Comparison of ENCODE assay signal across 8 cellular contexts in genomic region chr10:24503627-24504320, GRCh38.
A peak's percentile ranks its signal among the peaks of the same experiment; 100 is the strongest.
DNase-seq lines count a peak whose midpoint lies in the region; ATAC-seq, FAIRE-seq and TF ChIP-seq lines count a peak whose summit lies in the region.

No MANE protein-coding gene starts in this region.

- H3K4me3 ChIP-seq in esophagus muscularis mucosa: no peak overlapping the region
- H3K4me3 ChIP-seq in prostate gland: no peak overlapping the region
- H3K4me3 ChIP-seq in CD8-positive, alpha-beta T cell (ENCODE audit: low read depth, low read length): no peak overlapping the region

- H3K27me3 Mint-ChIP-seq in CD8-positive, alpha-beta T cell (ENCODE audit: low read depth): peaks cover 15% of the 10 kb centered on the region

- H3K36me3 Mint-ChIP-seq in CD8-positive, alpha-beta T cell: no peaks in the 10 kb centered on the region

- H3K4me1 ChIP-seq in esophagus muscularis mucosa (no peaks in the 10 kb centered on the region), prostate gland (replicated peaks) (no peaks in the 10 kb centered on the region)
- no peaks in the 10 kb centered on the region for H3K4me1 ChIP-seq in CD8-positive, alpha-beta T cell (ENCODE audit: insufficient read depth, low read length)

- no peaks in the 10 kb centered on the region for H3K4me1 Mint-ChIP-seq in CD8-positive, alpha-beta T cell (ENCODE audit: low read depth)

- H3K27ac Mint-ChIP-seq in CD8-positive, alpha-beta T cell: no peak overlapping the region

- H3K9me3 ChIP-seq in esophagus muscularis mucosa (no peaks in the 10 kb centered on the region), prostate gland (no peaks in the 10 kb centered on the region)
- no peaks in the 10 kb centered on the region for H3K9me3 ChIP-seq in CD8-positive, alpha-beta T cell (ENCODE audit: low read length)

- no peak for TF ChIP-seq EP300 in esophagus muscularis mucosa (IDR thresholded peaks at IDR 0.05)

- POLR2A ChIA-PET in CD8-positive, alpha-beta T cell (lab: Charles Lee): interaction anchor here (0.7 kb wide), 1 partner anchor 14 kb away, joined by 3 read pairs; no protein-coding TSS in a partner anchor

- H3K36me3 ChIP-seq in esophagus muscularis mucosa (peaks cover 0 to 44% (median 0%) of the 10 kb centered on the region in 4 donors), prostate gland (no peaks in the 10 kb centered on the region)
- no peaks in the 10 kb centered on the region for H3K36me3 ChIP-seq in CD8-positive, alpha-beta T cell (ENCODE audit: insufficient read depth, low read length)

- 64% methylated on average over 11 of the region's 11 CpGs for WGBS in esophagus muscularis mucosa
- 49% methylated on average over 11 of the region's 11 CpGs for WGBS in prostate gland

- H3K27me3 ChIP-seq in esophagus muscularis mucosa: no peaks in the 10 kb centered on the region
- H3K27me3 ChIP-seq in prostate gland (replicated peaks; ENCODE audit: insufficient read depth): no peaks in the 10 kb centered on the region
- peaks cover 4% of the 10 kb centered on the region for H3K27me3 ChIP-seq in CD8-positive, alpha-beta T cell (ENCODE audit: insufficient read depth, low read length)

- FAIRE-seq in frontal cortex (lab: Jason Lieb, UNC): no peak

- ATAC-seq in GM18870 (IDR thresholded peaks at IDR 0.05; ENCODE audit: unreplicated experiment) (peak; percentile 79), HG03521 (IDR thresholded peaks at IDR 0.05; ENCODE audit: unreplicated experiment) (peak; percentile 77)
- no peak for ATAC-seq in CD8-positive, alpha-beta T cell

- H3K27ac ChIP-seq in esophagus muscularis mucosa (replicated peaks in 1 of 4): peak overlapping the region in 2 of 4 donors; percentile 1 to 33
- H3K27ac ChIP-seq in prostate gland: peak overlapping the region; percentile 7
- no peak overlapping the region for H3K27ac ChIP-seq in CD8-positive, alpha-beta T cell (ENCODE audit: low read depth, low read length)

- CTCF ChIA-PET in CD8-positive, alpha-beta T cell (lab: Charles Lee): interaction anchor here (1.0 to 1.6 kb wide), 2 partner anchors 479 to 1346 kb away, joined by 3 to 5 read pairs; no protein-coding TSS in a partner anchor

- TF ChIP-seq POLR2A in esophagus muscularis mucosa (IDR thresholded peaks at IDR 0.05; ENCODE audit: low read depth) (no peak), prostate gland (IDR thresholded peaks at IDR 0.05) (no peak)

- peak; percentile 56 for DNase-seq in D341Med (ENCODE audit: low spot score)
- peak; percentile 33 for DNase-seq in SK-N-DZ (ENCODE audit: low spot score)
- no peak for DNase-seq in esophagus muscularis mucosa (ENCODE audit: extremely low spot score)
- DNase-seq in prostate gland (ENCODE audit: low spot score): peak; percentile 46
- DNase-seq in frontal cortex (ENCODE audit: low spot score in 2 of 2): no peak
- no peak for DNase-seq in CD8-positive, alpha-beta T cell

- intact Hi-C loops in esophagus muscularis mucosa (cut with DNase I): no loop called here
- intact Hi-C loops in prostate gland (cut with DNase I): loop anchor here (5.0 to 10.0 kb wide), 2 partner anchors 299 to 511 kb away; partner anchors contain the start of gene KIAA1217
- intact Hi-C loops in CD8-positive, alpha-beta T cell (cut with DNase I, micrococcal nuclease): no loop called here

- H3K9me3 Mint-ChIP-seq in CD8-positive, alpha-beta T cell: peaks cover 10% of the 10 kb centered on the region

- H3K4me3 Mint-ChIP-seq in CD8-positive, alpha-beta T cell: no peak overlapping the region

- peak; percentile 20 to 38 (median 24) for TF ChIP-seq CTCF in esophagus muscularis mucosa (IDR thresholded peaks at IDR 0.05)
- TF ChIP-seq CTCF in prostate gland (IDR thresholded peaks at IDR 0.05): peak; percentile 18 to 68 (median 61)
- no peak for TF ChIP-seq CTCF in CD8-positive, alpha-beta T cell (IDR thresholded peaks at IDR 0.05)

Comparison
In these comparisons a context has a peak if more than half of its experiments do, and no peak if none do; other contexts are left out.
1. DNase-seq: peak in D341Med (single experiment), SK-N-DZ (single experiment) and prostate gland (single experiment); none in esophagus muscularis mucosa (single experiment), frontal cortex (0 of 2) and CD8-positive, alpha-beta T cell (0 of 7).